ENCODE assay signal across 34 cellular contexts in the genomic region with DNA sequence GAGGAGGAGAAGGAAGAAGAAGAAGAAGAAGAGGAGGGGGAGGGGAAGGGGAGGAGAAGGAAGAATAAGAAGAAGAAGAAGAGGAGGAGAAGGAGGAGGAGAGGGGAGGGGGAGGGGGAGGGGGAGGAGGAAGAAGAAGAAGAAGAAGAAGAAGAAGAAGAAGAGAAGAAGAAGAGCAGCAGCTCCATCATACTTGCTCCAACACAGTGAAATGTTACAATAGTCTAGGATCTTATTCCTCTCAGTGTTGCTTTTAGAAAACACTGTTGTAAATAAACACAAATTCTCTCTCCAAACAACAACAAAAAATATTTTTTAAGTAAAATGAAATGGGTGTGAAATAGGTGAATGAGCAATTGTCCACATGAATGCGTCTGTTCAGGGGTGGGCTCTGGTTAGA.
"Had no signal": no experiment of that assay in that cellular context is flagged by ENCODE, and none has a peak within 500 bp of the region (broad histone marks: within the 10 kb centered on the region; RNA-seq: fewer than 3 reads in every experiment).

No MANE protein-coding gene starts in this region.

- H3K4me3 ChIP-seq: MG63 had no signal

- H3K27me3 ChIP-seq: MG63 had no signal

- DNase-seq: Karpas-422, Kasumi-1, MG63, MM.1S, MV-4-11, NCI-H1048, NCI-H1092, NCI-H1092 treated with DMSO at 0.1 percent for 48 hours, NCI-H1105, NCI-H1105 treated with DMSO at 0.1 percent for 48 hours, NCI-H1417, NCI-H1417 treated with DMSO at 0.1 percent for 48 hours, NCI-H1436, NCI-H1436 treated with DMSO at 0.1 percent for 48 hours, NCI-H146, NCI-H1694, NCI-H1694 treated with DMSO at 0.1 percent for 48 hours, NCI-H187, NCI-H187 treated with DMSO at 0.1 percent for 48 hours, NCI-H1930, NCI-H2029, NCI-H2029 treated with DMSO at 0.1 percent for 48 hours, NCI-H2081, NCI-H2081 treated with DMSO at 0.1 percent for 48 hours, NCI-H2107, NCI-H2171, NCI-H2171 treated with DMSO at 0.1 percent for 48 hours, NCI-H2227 treated with DMSO at 0.1 percent for 48 hours, NCI-H226, NCI-H345, NCI-H446, NCI-H446 treated with DMSO at 0.1 percent for 48 hours, NCI-H510A, NCI-H510A treated with DMSO at 0.1 percent for 48 hours had no signal

- H3K36me3 ChIP-seq: MG63 had no signal
